In genomic region chr11:47508595-47509555, GRCh38 we compare ENCODE assay signal across 1 cellular context.
A peak's percentile ranks its signal among the peaks of the same experiment; 100 is the strongest.
TF ChIP-seq lines count a peak whose summit lies in the region.

No MANE protein-coding gene starts in this region.

TF ChIP-seq in K562, 482 proteins besides CTCF, POLR2A, EP300 and RAD21 (continued from another document):
- TF ChIP-seq ZNF609 (CRISPR knock-in tag; IDR thresholded peaks at IDR 0.05; ENCODE audit: borderline replicate concordance) (0 out of 2 replicates have a peak, but pooled peaks have one; percentile 43), ID3 (CRISPR knock-in tag; IDR thresholded peaks at IDR 0.05) (no peak), ID3 (tag; IDR thresholded peaks at IDR 0.05) (no peak), FOXK2 (conservative IDR thresholded peaks at IDR 0.05 in 1 of 2, IDR thresholded peaks at IDR 0.05 in 1 of 2; ENCODE audit: low read depth in 2 of 2) (peak in 1 of 2 experiments; percentile 37; a peak in 2 of 4 replicates), IFI16 (CRISPR knock-in tag; IDR thresholded peaks at IDR 0.05) (no peak), POU5F1 (IDR thresholded peaks at IDR 0.05; ENCODE audit: borderline replicate concordance, low read depth, low read length, partially characterized antibody) (no peak), CHD1 (IDR thresholded peaks at IDR 0.05; ENCODE audit: low read length) (no peak), MYBL2 (IDR thresholded peaks at IDR 0.05; ENCODE audit: low read depth) (no peak), MYBL2 (CRISPR knock-in tag; IDR thresholded peaks at IDR 0.05; ENCODE audit: borderline replicate concordance) (no peak), ZBTB7A (IDR thresholded peaks at IDR 0.05; ENCODE audit: borderline replicate concordance, control insufficient read depth, low read depth, low read length) (no peak), ZBED1 (IDR thresholded peaks at IDR 0.05) (no peak), BMI1 (IDR thresholded peaks at IDR 0.05; ENCODE audit: low read length) (no peak), HDGF (IDR thresholded peaks at IDR 0.05) (no peak), COPS2 (conservative IDR thresholded peaks at IDR 0.05) (no peak), GATAD2B (IDR thresholded peaks at IDR 0.05; ENCODE audit: borderline replicate concordance) (no peak), JUN (IDR thresholded peaks at IDR 0.05; ENCODE audit: borderline replicate concordance, low read depth, low read length) (no peak), JUN (CRISPR knock-in tag; IDR thresholded peaks at IDR 0.05; ENCODE audit: borderline replicate concordance) (no peak), E2F6 (IDR thresholded peaks at IDR 0.05; ENCODE audit: borderline replicate concordance in 1 of 2, extremely low read depth in 1 of 2, insufficient read depth in 1 of 2, insufficient read length in 1 of 2, low read depth in 1 of 2, low read length in 1 of 2, poor library complexity in 1 of 2, severe bottlenecking in 1 of 2) (no peak), E4F1 (CRISPR knock-in tag; IDR thresholded peaks at IDR 0.05; ENCODE audit: borderline replicate concordance) (no peak), ZBTB33 (CRISPR knock-in tag; IDR thresholded peaks at IDR 0.05) (no peak)
